In genomic region chrX:22300130-22300529, GRCh38 we compare ENCODE assay signal across 9 cellular contexts.
DNase-seq lines count a peak whose midpoint lies in the region; ATAC-seq and TF ChIP-seq lines count a peak whose summit lies in the region.
"Had no signal": no experiment of that assay in that cellular context is flagged by ENCODE, and none has a peak within 500 bp of the region (broad histone marks: within the 10 kb centered on the region; RNA-seq: fewer than 3 reads in every experiment).

No MANE protein-coding gene starts in this region.

- no peak for TF ChIP-seq POLR2A in GM18505 (IDR thresholded peaks at IDR 0.05; ENCODE audit: borderline replicate concordance, extremely low read depth, insufficient read depth, insufficient read length)

- ATAC-seq in GM18505 (IDR thresholded peaks at IDR 0.05; ENCODE audit: unreplicated experiment): peak; percentile 81
- peak; percentile 93 for ATAC-seq in HG03378 (IDR thresholded peaks at IDR 0.05; ENCODE audit: unreplicated experiment)
- ATAC-seq in HG02798 (IDR thresholded peaks at IDR 0.05; ENCODE audit: poor library complexity, unreplicated experiment): no peak
- no peak for ATAC-seq in HG03521 (IDR thresholded peaks at IDR 0.05; ENCODE audit: unreplicated experiment)

- no peak for TF ChIP-seq CTCF in foreskin fibroblast (IDR thresholded peaks at IDR 0.05; ENCODE audit: low read depth, low read length)

- H3K4me3 ChIP-seq in foreskin fibroblast (ENCODE audit: low read depth in 1 of 2, low read length in 2 of 2): no peak overlapping the region
- H3K4me3 ChIP-seq: upper lobe of left lung had no signal

- peak; percentile 77 for DNase-seq in NOMO-1 treated with DMSO at 0.1 percent for 48 hours (lab: John Stamatoyannopoulos, UW; ENCODE audit: unreplicated experiment)
- DNase-seq in foreskin fibroblast: peak; percentile 15 to 61
- DNase-seq in superior temporal gyrus (ENCODE audit: extremely low spot score): peak; percentile 30
- no peak for DNase-seq in midbrain (lab: John Stamatoyannopoulos, UW)

Comparison
In these comparisons a context has a peak if more than half of its experiments do, and no peak if none do; other contexts are left out.
1. ATAC-seq: peak in GM18505 (single experiment) and HG03378 (single experiment); none in HG02798 (single experiment) and HG03521 (single experiment).